In genomic region chr11:75154646-75155569, GRCh38 we compare ENCODE assay signal across 1 cellular context.
A peak's percentile ranks its signal among the peaks of the same experiment; 100 is the strongest.
TF ChIP-seq lines count a peak whose summit lies in the region.

No MANE protein-coding gene starts in this region.

TF ChIP-seq in HepG2, 621 proteins besides CTCF, POLR2A, EP300 and RAD21:
- TF ChIP-seq ZNF333 (CRISPR knock-in tag; IDR thresholded peaks at IDR 0.05; ENCODE audit: borderline replicate concordance), result 0 out of 2 replicates have a peak, but pooled peaks have one; percentile 33
- no peak for TF ChIP-seq ZNF292 (CRISPR knock-in tag; IDR thresholded peaks at IDR 0.05; ENCODE audit: borderline replicate concordance, low read depth)
- TF ChIP-seq ZNF256 (CRISPR knock-in tag; conservative IDR thresholded peaks at IDR 0.05), result 0 out of 2 replicates have a peak, but pooled peaks have one; percentile 43
- TF ChIP-seq GATA4 (IDR thresholded peaks at IDR 0.05; ENCODE audit: borderline replicate concordance, low read depth), result no peak
- no peak for TF ChIP-seq BRCA1 (CRISPR knock-in tag; IDR thresholded peaks at IDR 0.05)
- peak; percentile 40 for TF ChIP-seq ZFY (CRISPR knock-in tag; IDR thresholded peaks at IDR 0.05)
- TF ChIP-seq POGZ (CRISPR knock-in tag; IDR thresholded peaks at IDR 0.05), result no peak
- no peak for TF ChIP-seq CREB1 (IDR thresholded peaks at IDR 0.05)
- TF ChIP-seq CREB1 (CRISPR knock-in tag; IDR thresholded peaks at IDR 0.05), result no peak
- 0 out of 2 replicates have a peak, but pooled peaks have one; percentile 30 for TF ChIP-seq ZZZ3 (CRISPR knock-in tag; IDR thresholded peaks at IDR 0.05; ENCODE audit: borderline replicate concordance)
- TF ChIP-seq MAX (IDR thresholded peaks at IDR 0.05), result 0 out of 2 replicates have a peak, but pooled peaks have one; percentile 0
- 0 out of 2 replicates have a peak, but pooled peaks have one; percentile 31 for TF ChIP-seq KDM5B (CRISPR knock-in tag; IDR thresholded peaks at IDR 0.05; ENCODE audit: borderline replicate concordance)
- 0 out of 2 replicates have a peak, but pooled peaks have one; percentile 35 for TF ChIP-seq ZNF337 (CRISPR knock-in tag; IDR thresholded peaks at IDR 0.05; ENCODE audit: borderline replicate concordance, low read depth)
- TF ChIP-seq ZSCAN29 (CRISPR knock-in tag; conservative IDR thresholded peaks at IDR 0.05), result 0 out of 2 replicates have a peak, but pooled peaks have one; percentile 9
- no peak for TF ChIP-seq ZNF629 (CRISPR knock-in tag; conservative IDR thresholded peaks at IDR 0.05)
- no peak for TF ChIP-seq ZNF598 (CRISPR knock-in tag; IDR thresholded peaks at IDR 0.05; ENCODE audit: borderline replicate concordance)
- TF ChIP-seq MYC (CRISPR knock-in tag; IDR thresholded peaks at IDR 0.05; ENCODE audit: borderline replicate concordance), result no peak
- no peak for TF ChIP-seq ZNF883 (CRISPR knock-in tag; IDR thresholded peaks at IDR 0.05; ENCODE audit: not compliant biosample characterization)
- 0 out of 2 replicates have a peak, but pooled peaks have one; percentile 29 for TF ChIP-seq ZFX (CRISPR knock-in tag; IDR thresholded peaks at IDR 0.05; ENCODE audit: low read depth)
- TF ChIP-seq PATZ1 (CRISPR knock-in tag; IDR thresholded peaks at IDR 0.05), result no peak
- no peak for TF ChIP-seq LCORL (IDR thresholded peaks at IDR 0.05)
- TF ChIP-seq LCORL (CRISPR knock-in tag; IDR thresholded peaks at IDR 0.05), result 0 out of 2 replicates have a peak, but pooled peaks have one; percentile 34
- TF ChIP-seq FOXO1 (CRISPR knock-in tag; IDR thresholded peaks at IDR 0.05), result no peak
- TF ChIP-seq ZNF83 (CRISPR knock-in tag; IDR thresholded peaks at IDR 0.05; ENCODE audit: borderline replicate concordance), result no peak
- no peak for TF ChIP-seq MXI1 (IDR thresholded peaks at IDR 0.05; ENCODE audit: borderline replicate concordance, low read depth, low read length)
- no peak for TF ChIP-seq ZBTB43 (CRISPR knock-in tag; conservative IDR thresholded peaks at IDR 0.05)
- TF ChIP-seq SMAD1 (CRISPR knock-in tag; IDR thresholded peaks at IDR 0.05; ENCODE audit: borderline replicate concordance, low read depth), result no peak
- TF ChIP-seq NR0B2 (CRISPR knock-in tag; IDR thresholded peaks at IDR 0.05), result no peak
- TF ChIP-seq ZMYM3 (CRISPR knock-in tag; IDR thresholded peaks at IDR 0.05), result 0 out of 2 replicates have a peak, but pooled peaks have one; percentile 17
- TF ChIP-seq NFE2 (CRISPR knock-in tag; IDR thresholded peaks at IDR 0.05), result no peak
- TF ChIP-seq TIGD3 (CRISPR knock-in tag; IDR thresholded peaks at IDR 0.05; ENCODE audit: borderline replicate concordance), result no peak
